Comparison of ENCODE assay signal across 8 cellular contexts in the genomic region with DNA sequence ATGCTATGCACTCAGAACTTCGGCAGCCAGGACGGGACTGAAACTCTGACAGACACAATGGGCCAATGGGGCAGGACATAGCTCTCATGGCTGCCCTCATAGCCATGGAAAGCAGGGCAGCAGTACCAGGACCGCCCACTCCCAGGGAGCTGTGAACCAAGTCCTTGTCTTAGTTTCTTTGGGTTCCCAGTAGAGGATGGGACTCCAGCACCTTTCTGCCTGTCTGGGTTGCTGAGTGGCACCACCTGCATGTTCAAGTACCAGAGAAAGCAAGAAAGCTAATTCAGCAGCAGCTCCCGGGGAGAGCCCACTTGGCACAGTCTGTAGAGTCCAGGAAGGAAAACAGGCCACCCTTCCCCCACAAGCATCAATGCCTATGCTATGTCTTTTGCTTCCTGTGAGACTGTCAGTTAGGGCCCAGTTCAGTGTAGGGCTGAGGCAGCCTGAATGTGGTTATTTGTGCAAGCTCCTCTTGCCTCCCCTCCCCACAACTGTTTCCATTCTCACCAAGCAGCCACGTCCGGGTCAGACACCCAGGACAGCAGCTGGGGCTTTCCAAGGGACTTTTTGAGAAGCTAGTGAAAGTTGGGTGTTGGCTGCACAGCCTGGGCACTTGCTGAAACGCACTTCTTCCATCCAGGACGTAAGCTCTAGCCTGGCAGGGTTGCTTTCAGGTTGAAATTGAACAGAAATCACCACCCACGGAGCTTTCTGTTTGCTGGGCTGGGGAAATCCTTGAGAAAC. TPM values are rescaled to one million over a fixed set of nuclear protein-coding genes. Genes with fewer than 3 reads are reported as not detected.
DNase-seq lines count a peak whose midpoint lies in the region; ATAC-seq, FAIRE-seq and TF ChIP-seq lines count a peak whose summit lies in the region.

No MANE protein-coding gene starts in this region.

- peak overlapping the region; percentile 95 to 99 for H3K27ac Mint-ChIP-seq in stimulated activated naive CD8-positive, alpha-beta T cell treated with anti-CD3 and anti-CD28 coated beads, Interleukin-15, amount 100 ng/mL, for 72 hours

- no peak for FAIRE-seq in urothelium cell line (lab: Jason Lieb, UNC)

- no peak for TF ChIP-seq CTCF in MM.1S (IDR thresholded peaks at IDR 0.05; ENCODE audit: low read length)
- TF ChIP-seq CTCF in right lobe of liver (IDR thresholded peaks at IDR 0.05), result no peak
- TF ChIP-seq CTCF in sigmoid colon (IDR thresholded peaks at IDR 0.05), result no peak

- H3K4me3 Mint-ChIP-seq in stimulated activated naive CD8-positive, alpha-beta T cell treated with anti-CD3 and anti-CD28 coated beads, Interleukin-15, amount 100 ng/mL, for 72 hours, result peak overlapping the region; percentile 77 to 99

- 39% methylated on average over 9 of the region's 9 CpGs for WGBS in right lobe of liver (ENCODE audit: insufficient coverage, low coverage, low lambda C conversion rate, missing lambda C conversion rate)
- WGBS in sigmoid colon, 2 donors, result 30 to 61% methylated on average over 9 of the region's 9 CpGs

- peak overlapping the region; percentile 67 for H3K9ac ChIP-seq in MM.1S (ENCODE audit: low read length)

- intact Hi-C loops in right lobe of liver (cut with DNase I) (no loop called here), sigmoid colon (cut with DNase I) (no loop called here)

- ATAC-seq in GM21576 (IDR thresholded peaks at IDR 0.05; ENCODE audit: unreplicated experiment) (peak; percentile 74), right lobe of liver (peak; percentile 64 to 83 (median 74))
- ATAC-seq in stimulated activated naive CD8-positive, alpha-beta T cell treated with anti-CD3 and anti-CD28 coated beads, Interleukin-15, amount 100 ng/mL, for 72 hours, result peak; percentile 88

- H3F3A ChIP-seq in MM.1S (ENCODE audit: insufficient read depth, low read length), result peaks cover 52% of the 10 kb centered on the region

- no peaks in the 10 kb centered on the region for H3K9me2 ChIP-seq in MM.1S (replicated peaks; ENCODE audit: insufficient read depth, low read length)

- peak overlapping the region; percentile 81 for H3K4me2 ChIP-seq in MM.1S (ENCODE audit: low read depth, low read length)

- no peaks in the 10 kb centered on the region for H4K20me1 ChIP-seq in MM.1S (ENCODE audit: insufficient read depth, low read length)

- H3K36me3 ChIP-seq in MM.1S (replicated peaks; ENCODE audit: insufficient read depth, low read length) (peaks cover 10% of the 10 kb centered on the region), right lobe of liver (peaks cover 0 to 43% (median 27%) of the 10 kb centered on the region in 4 donors), sigmoid colon (peaks cover 29 to 60% (median 45%) of the 10 kb centered on the region in 4 donors)

- H3K27ac ChIP-seq in MM.1S (ENCODE audit: low read length) (peak overlapping the region; percentile 96), right lobe of liver (peak overlapping the region in 1 of 3 donors; percentile 47), sigmoid colon (no peak overlapping the region)

- TF ChIP-seq EP300 in sigmoid colon (IDR thresholded peaks at IDR 0.05), result no peak

- TF ChIP-seq POLR2A in right lobe of liver (IDR thresholded peaks at IDR 0.05) (no peak), sigmoid colon (IDR thresholded peaks at IDR 0.05) (no peak)

- H2AFZ ChIP-seq in MM.1S (ENCODE audit: low read length), result no peak overlapping the region

- H3K9me3 Mint-ChIP-seq in stimulated activated naive CD8-positive, alpha-beta T cell treated with anti-CD3 and anti-CD28 coated beads, Interleukin-15, amount 100 ng/mL, for 72 hours, result no peaks in the 10 kb centered on the region

- no peaks in the 10 kb centered on the region for H3K27me3 Mint-ChIP-seq in stimulated activated naive CD8-positive, alpha-beta T cell treated with anti-CD3 and anti-CD28 coated beads, Interleukin-15, amount 100 ng/mL, for 72 hours

- H3K27me3 ChIP-seq in MM.1S (replicated peaks; ENCODE audit: insufficient read depth, low read length) (no peaks in the 10 kb centered on the region), right lobe of liver (no peaks in the 10 kb centered on the region), sigmoid colon (no peaks in the 10 kb centered on the region)

- H3K9me3 ChIP-seq in MM.1S (replicated peaks; ENCODE audit: insufficient read depth, low read length) (no peaks in the 10 kb centered on the region), right lobe of liver (no peaks in the 10 kb centered on the region), sigmoid colon (no peaks in the 10 kb centered on the region)

- peaks cover 78% of the 10 kb centered on the region for H3K79me2 ChIP-seq in MM.1S (ENCODE audit: low read length)

- peak; percentile 96 for DNase-seq in GF-D8 (lab: John Stamatoyannopoulos, UW)
- DNase-seq in MM.1S, result peak; percentile 99
- peak; percentile 88 for DNase-seq in activated CD8-positive, alpha-beta memory T cell treated with anti-CD3 and anti-CD28 coated beads, Interleukin-2, amount 50 U/mL, for 24 hours (ENCODE audit: extremely low read depth)
- no peak for DNase-seq in right lobe of liver
- DNase-seq in stimulated activated naive CD8-positive, alpha-beta T cell treated with anti-CD3 and anti-CD28 coated beads, Interleukin-15, amount 100 ng/mL, for 72 hours, result peak; percentile 90 to 97
- no peak for DNase-seq in urothelium cell line (ENCODE audit: low spot score)
- DNase-seq in sigmoid colon, result no peak

- H3K4me3 ChIP-seq in MM.1S (ENCODE audit: low read length) (peak overlapping the region; percentile 36), right lobe of liver (no peak overlapping the region), sigmoid colon (no peak overlapping the region)

- H3K4me1 Mint-ChIP-seq in stimulated activated naive CD8-positive, alpha-beta T cell treated with anti-CD3 and anti-CD28 coated beads, Interleukin-15, amount 100 ng/mL, for 72 hours, result peaks cover 75% of the 10 kb centered on the region

- H3K4me1 ChIP-seq in MM.1S (ENCODE audit: low read length) (peaks cover 50% of the 10 kb centered on the region), right lobe of liver (no peaks in the 10 kb centered on the region), sigmoid colon (peaks cover 0 to 6% (median under 1%) of the 10 kb centered on the region in 4 donors)

RNA-seq across cellular contexts. Expression of a gene that starts 7.8 kb away (rescaled TPM):
- total RNA-seq in right lobe of liver (10 to 100 TPM; 24.8 to 50.9 (median 37.0) TPM), sigmoid colon (10 to 100 TPM; 50.5 to 65.3 (median 57.4) TPM)
- 100 to 1,000 TPM in 1 of 3 donors, 10 to 100 TPM in 2; 90.1 to 114 (median 99.3) TPM for polyA plus RNA-seq in sigmoid colon

RNA-seq across cellular contexts. Expression of a gene that starts 15.6 kb away (rescaled TPM):
- total RNA-seq in right lobe of liver (1 to 10 TPM in 5 of 6 experiments, under 1 TPM in 1; 0.87 to 8.3 (median 3.8) TPM), sigmoid colon (10 to 100 TPM; 12.5 to 28.4 (median 17.0) TPM)
- polyA plus RNA-seq in sigmoid colon, result 1 to 10 TPM in 2 of 3 donors, under 1 TPM in 1; 0.69 to 7.2 (median 3.6) TPM

Comparison
In these comparisons a context has a peak if more than half of its experiments do, and no peak if none do; other contexts are left out.
1. DNase-seq: peak in GF-D8 (single experiment), MM.1S (single experiment), activated CD8-positive, alpha-beta memory T cell treated with anti-CD3 and anti-CD28 coated beads, Interleukin-2, amount 50 U/mL, for 24 hours (single experiment) and stimulated activated naive CD8-positive, alpha-beta T cell treated with anti-CD3 and anti-CD28 coated beads, Interleukin-15, amount 100 ng/mL, for 72 hours (2 of 2); none in right lobe of liver (0 of 3), urothelium cell line (single experiment) and sigmoid colon (single experiment).
2. Peak in every context shown above with its lines, with median percentiles within 50 percentile points of each other: ATAC-seq.